Comparison of ENCODE assay signal across 19 cellular contexts in genomic region chr6:162343902-162344226, GRCh38.
DNase-seq lines count a peak whose midpoint lies in the region; ATAC-seq and TF ChIP-seq lines count a peak whose summit lies in the region.
"Had no signal": no experiment of that assay in that cellular context is flagged by ENCODE, and none has a peak within 500 bp of the region (broad histone marks: within the 10 kb centered on the region; RNA-seq: fewer than 3 reads in every experiment).

No MANE protein-coding gene starts in this region.

- no peak overlapping the region for H3K27ac ChIP-seq in uterus
- H3K27ac ChIP-seq: vagina had no signal

- H3K27ac Mint-ChIP-seq in activated CD4-positive, alpha-beta memory T cell treated with anti-CD3 and anti-CD28 coated beads, Interleukin-2, amount 10 ng/mL, durations not matched to agents 7 days and 5 days, result no peak overlapping the region
- H3K27ac Mint-ChIP-seq: activated B cell treated with CpG ODN at 0.5 μM for 24 hours; effector memory CD8-positive, alpha-beta T cell; HFFc6; nephron; stimulated activated naive CD8-positive, alpha-beta T cell treated with anti-CD3 and anti-CD28 coated beads, Interleukin-15, amount 100 ng/mL, for 72 hours had no signal

- no peaks in the 10 kb centered on the region for H3K9me3 ChIP-seq in uterus
- H3K9me3 ChIP-seq: vagina had no signal

- H3K4me3 ChIP-seq in uterus, result no peak overlapping the region
- H3K4me3 ChIP-seq: vagina had no signal

- no peak for TF ChIP-seq POLR2A in uterus (IDR thresholded peaks at IDR 0.05)

- DNase-seq in AG08395 (ENCODE audit: low spot score) (peak; percentile 20), H4 (ENCODE audit: low spot score) (peak; percentile 3), cerebellar cortex (ENCODE audit: low spot score) (peak; percentile 82), left lobe of liver (ENCODE audit: low spot score) (no peak), NCI-H524 (lab: John Stamatoyannopoulos, UW) (no peak), uterus (no peak)
- no peak for DNase-seq in activated CD4-positive, alpha-beta memory T cell treated with anti-CD3 and anti-CD28 coated beads, Interleukin-2, amount 10 ng/mL, durations not matched to agents 7 days and 5 days
- DNase-seq: activated B cell treated with CpG ODN at 0.5 μM for 24 hours; activated CD8-positive, alpha-beta memory T cell treated with anti-CD3 and anti-CD28 coated beads for 24 hours; effector memory CD8-positive, alpha-beta T cell; HFFc6; NCI-H1436; NCI-H345; SIG-M5; stimulated activated naive CD8-positive, alpha-beta T cell treated with anti-CD3 and anti-CD28 coated beads, Interleukin-15, amount 100 ng/mL, for 72 hours; T-helper 2 cell had no signal

- no peaks in the 10 kb centered on the region for H3K27me3 Mint-ChIP-seq in activated CD4-positive, alpha-beta memory T cell treated with anti-CD3 and anti-CD28 coated beads, Interleukin-2, amount 10 ng/mL, durations not matched to agents 7 days and 5 days
- H3K27me3 Mint-ChIP-seq: activated B cell treated with CpG ODN at 0.5 μM for 24 hours; effector memory CD8-positive, alpha-beta T cell; stimulated activated naive CD8-positive, alpha-beta T cell treated with anti-CD3 and anti-CD28 coated beads, Interleukin-15, amount 100 ng/mL, for 72 hours had no signal

- H3K4me1 ChIP-seq in uterus, result no peaks in the 10 kb centered on the region
- H3K4me1 ChIP-seq: vagina had no signal

- CTCF ChIA-PET in activated CD4-positive, alpha-beta memory T cell treated with anti-CD3 and anti-CD28 coated beads, Interleukin-2, amount 10 ng/mL, durations not matched to agents 7 days and 5 days (lab: Charles Lee), result no interaction called here

- H3K27me3 ChIP-seq in uterus, result no peaks in the 10 kb centered on the region
- H3K27me3 ChIP-seq: vagina had no signal

- TF ChIP-seq CTCF in uterus (IDR thresholded peaks at IDR 0.05), result no peak

- H3K4me1 Mint-ChIP-seq in activated CD4-positive, alpha-beta memory T cell treated with anti-CD3 and anti-CD28 coated beads, Interleukin-2, amount 10 ng/mL, durations not matched to agents 7 days and 5 days, result no peaks in the 10 kb centered on the region
- H3K4me1 Mint-ChIP-seq: activated B cell treated with CpG ODN at 0.5 μM for 24 hours; stimulated activated naive CD8-positive, alpha-beta T cell treated with anti-CD3 and anti-CD28 coated beads, Interleukin-15, amount 100 ng/mL, for 72 hours had no signal

- ATAC-seq in left lobe of liver, result peak; percentile 39
- ATAC-seq in HG03139 (IDR thresholded peaks at IDR 0.05; ENCODE audit: unreplicated experiment), result no peak
- ATAC-seq: effector memory CD8-positive, alpha-beta T cell; stimulated activated naive CD8-positive, alpha-beta T cell treated with anti-CD3 and anti-CD28 coated beads, Interleukin-15, amount 100 ng/mL, for 72 hours had no signal

- H3K36me3 ChIP-seq in uterus, result no peaks in the 10 kb centered on the region
- H3K36me3 ChIP-seq: vagina had no signal

- POLR2A ChIA-PET in activated CD4-positive, alpha-beta memory T cell treated with anti-CD3 and anti-CD28 coated beads, Interleukin-2, amount 10 ng/mL, durations not matched to agents 7 days and 5 days (lab: Charles Lee), result no interaction called here

- peaks cover 4% of the 10 kb centered on the region for H3K9me3 Mint-ChIP-seq in activated CD4-positive, alpha-beta memory T cell treated with anti-CD3 and anti-CD28 coated beads, Interleukin-2, amount 10 ng/mL, durations not matched to agents 7 days and 5 days

- H3K36me3 Mint-ChIP-seq in activated CD4-positive, alpha-beta memory T cell treated with anti-CD3 and anti-CD28 coated beads, Interleukin-2, amount 10 ng/mL, durations not matched to agents 7 days and 5 days (ENCODE audit: low read depth), result no peaks in the 10 kb centered on the region

- no peak overlapping the region for H3K4me3 Mint-ChIP-seq in activated CD4-positive, alpha-beta memory T cell treated with anti-CD3 and anti-CD28 coated beads, Interleukin-2, amount 10 ng/mL, durations not matched to agents 7 days and 5 days
- H3K4me3 Mint-ChIP-seq: activated B cell treated with CpG ODN at 0.5 μM for 24 hours; effector memory CD8-positive, alpha-beta T cell; HFFc6; nephron; stimulated activated naive CD8-positive, alpha-beta T cell treated with anti-CD3 and anti-CD28 coated beads, Interleukin-15, amount 100 ng/mL, for 72 hours had no signal

- intact Hi-C loops in uterus (cut with DNase I; ENCODE audit: low total_unique reads), result no loop called here

Comparison
In these comparisons a context has a peak if more than half of its experiments do, and no peak if none do; other contexts are left out.
1. DNase-seq: peak in AG08395 (single experiment), H4 (single experiment) and cerebellar cortex (single experiment); none in left lobe of liver (single experiment), activated CD4-positive, alpha-beta memory T cell treated with anti-CD3 and anti-CD28 coated beads, Interleukin-2, amount 10 ng/mL, durations not matched to agents 7 days and 5 days (single experiment), NCI-H524 (0 of 2) and uterus (0 of 2).